10 cellular contexts compared by ENCODE assay signal in genomic region chr11:67406969-67407699, GRCh38. TPM values are rescaled to one million over a fixed set of nuclear protein-coding genes. Genes with fewer than 3 reads are reported as not detected.
DNase-seq lines count a peak whose midpoint lies in the region; ATAC-seq and TF ChIP-seq lines count a peak whose summit lies in the region.
"Had no signal": no experiment of that assay in that cellular context is flagged by ENCODE, and none has a peak within 500 bp of the region (broad histone marks: within the 10 kb centered on the region; RNA-seq: fewer than 3 reads in every experiment).

No MANE protein-coding gene starts in this region.

- H3K36me3 Mint-ChIP-seq in dendritic cell treated with granulocyte-macrophage colony-stimulating factor and Interleukin-4, amounts not matched to agents 40 ng/mL and 50 ng/mL, for 4 days (ENCODE audit: low read depth), result no peaks in the 10 kb centered on the region

- in situ Hi-C loops in Panc1 (cut with HindIII; ENCODE audit: low pct_unique_long_range_greater_than_20kb, low sequenced_read_pairs), result no loop called here

- BruUV-seq in Panc1 (replicated peaks; lab: Mats Ljungman, UMichigan), result no TSS peak

- no peak overlapping the region for H3K4me3 Mint-ChIP-seq in dendritic cell treated with granulocyte-macrophage colony-stimulating factor and Interleukin-4, amounts not matched to agents 40 ng/mL and 50 ng/mL, for 4 days

- DNase-seq in NCI-H345 (lab: John Stamatoyannopoulos, UW) (peak; percentile 17), NCI-H345 treated with DMSO at 0.1 percent for 48 hours (lab: John Stamatoyannopoulos, UW; ENCODE audit: unreplicated experiment) (no peak), Panc1 (ENCODE audit: low read depth, low spot score) (no peak), retinal pigment epithelial cell (ENCODE audit: low read depth) (no peak)
- DNase-seq: stomach had no signal

- H3K27me3 ChIP-seq in Panc1 (ENCODE audit: control insufficient read depth, insufficient read depth, low read length), result no peaks in the 10 kb centered on the region

- no peak for TF ChIP-seq CTCF in Panc1 (IDR thresholded peaks at IDR 0.05)
- peak; percentile 9 for TF ChIP-seq CTCF in retinal pigment epithelial cell (conservative IDR thresholded peaks at IDR 0.05; ENCODE audit: low read depth, low read length)

- peak overlapping the region; percentile 71 for H3K27ac Mint-ChIP-seq in dendritic cell treated with granulocyte-macrophage colony-stimulating factor and Interleukin-4, amounts not matched to agents 40 ng/mL and 50 ng/mL, for 4 days

- no peak overlapping the region for H3K4me3 ChIP-seq in Panc1 (ENCODE audit: low read depth in 2 of 2, low read length in 2 of 2)
- no peak overlapping the region for H3K4me3 ChIP-seq in retinal pigment epithelial cell (ENCODE audit: low read length)

- peaks cover 11% of the 10 kb centered on the region for H3K4me1 ChIP-seq in Panc1 (ENCODE audit: control insufficient read depth, insufficient read depth, low read length)

- CTCF ChIA-PET in Panc1 (lab: Charles Lee), result interaction anchor here (0.7 to 0.8 kb wide), 3 partner anchors 12 to 1965 kb away, joined by 3 to 4 read pairs (median 4); no protein-coding TSS in a partner anchor

- H3K27ac ChIP-seq in Panc1 (ENCODE audit: low read length), result no peak overlapping the region

- POLR2A ChIA-PET in Panc1 (lab: Charles Lee), result no interaction called here

- peak; percentile 36; the same call in 1 of the 2 replicates for ATAC-seq in Panc1
- no peak for ATAC-seq in HG02884 (IDR thresholded peaks at IDR 0.05; ENCODE audit: unreplicated experiment)
- ATAC-seq in GM18519 (IDR thresholded peaks at IDR 0.05; ENCODE audit: low FRiP score, unreplicated experiment), result no peak
- ATAC-seq in HG02798 (IDR thresholded peaks at IDR 0.05; ENCODE audit: poor library complexity, unreplicated experiment), result no peak

- H3K27me3 Mint-ChIP-seq in dendritic cell treated with granulocyte-macrophage colony-stimulating factor and Interleukin-4, amounts not matched to agents 40 ng/mL and 50 ng/mL, for 4 days, result peaks cover 17% of the 10 kb centered on the region

- H3K9me3 ChIP-seq in Panc1 (ENCODE audit: control insufficient read depth, insufficient read depth, low read depth, low read length), result no peaks in the 10 kb centered on the region
- H3K9me3 ChIP-seq: stomach had no signal

- intact Hi-C loops in Panc1 (cut with micrococcal nuclease; ENCODE audit: unreplicated experiment), result no loop called here
- intact Hi-C loops in dendritic cell treated with granulocyte-macrophage colony-stimulating factor and Interleukin-4, amounts not matched to agents 40 ng/mL and 50 ng/mL, for 4 days (cut with micrococcal nuclease), result no loop called here

- H3K36me3 ChIP-seq in Panc1 (ENCODE audit: control insufficient read depth, insufficient read depth, low read length), result no peaks in the 10 kb centered on the region
- H3K36me3 ChIP-seq: stomach had no signal

- H3K4me1 Mint-ChIP-seq in dendritic cell treated with granulocyte-macrophage colony-stimulating factor and Interleukin-4, amounts not matched to agents 40 ng/mL and 50 ng/mL, for 4 days (ENCODE audit: low read depth), result peaks cover 72% of the 10 kb centered on the region

- H3K9me3 Mint-ChIP-seq in dendritic cell treated with granulocyte-macrophage colony-stimulating factor and Interleukin-4, amounts not matched to agents 40 ng/mL and 50 ng/mL, for 4 days, result no peaks in the 10 kb centered on the region

RNA-seq across cellular contexts. Expression of gene TBC1D10C, which starts 3.3 kb away (rescaled TPM):
- 0.33 TPM for total RNA-seq in Panc1 (2021; ENCODE audit: unreplicated experiment)
- polyA plus RNA-seq in Panc1 (2012; ENCODE audit: insufficient read length), result 0.68 TPM
- total RNA-seq: osteocyte had no signal

RNA-seq across cellular contexts. Expression of gene PPP1CA, which starts 5.5 kb away (rescaled TPM):
- total RNA-seq in Panc1 (2021; ENCODE audit: unreplicated experiment), result 361 TPM
- polyA plus RNA-seq in Panc1 (2012; ENCODE audit: insufficient read length), result 412 TPM

RNA-seq across cellular contexts. Expression of gene CARNS1, which starts 8.3 kb away (rescaled TPM):
- 1.0 TPM for total RNA-seq in Panc1 (2021; ENCODE audit: unreplicated experiment)
- 1.4 TPM for polyA plus RNA-seq in Panc1 (2012; ENCODE audit: insufficient read length)

RNA-seq across cellular contexts. Expression of gene RAD9A, which starts 15.3 kb away (rescaled TPM):
- 33.1 TPM for total RNA-seq in Panc1 (2021; ENCODE audit: unreplicated experiment)
- 24.4 TPM for polyA plus RNA-seq in Panc1 (2012; ENCODE audit: insufficient read length)

RNA-seq across cellular contexts. Expression of gene RPS6KB2, which starts 21.2 kb away (rescaled TPM):
- total RNA-seq in Panc1 (2021; ENCODE audit: unreplicated experiment), result 68.5 TPM
- 87.9 TPM for polyA plus RNA-seq in Panc1 (2012; ENCODE audit: insufficient read length)
